10 cellular contexts compared by ENCODE assay signal in genomic region chr9:97900738-97901565, GRCh38. TPM values are rescaled to one million over a fixed set of nuclear protein-coding genes. Genes with fewer than 3 reads are reported as not detected.
DNase-seq lines count a peak whose midpoint lies in the region; ATAC-seq and TF ChIP-seq lines count a peak whose summit lies in the region.
"Had no signal": no experiment of that assay in that cellular context is flagged by ENCODE, and none has a peak within 500 bp of the region (broad histone marks: within the 10 kb centered on the region; RNA-seq: fewer than 3 reads in every experiment).

No MANE protein-coding gene starts in this region.

- H3K36me3 Mint-ChIP-seq in effector memory CD8-positive, alpha-beta T cell (ENCODE audit: insufficient read depth), result peaks cover 32% of the 10 kb centered on the region
- peaks cover 8 to 26% of the 10 kb centered on the region in 2 donors for H3K36me3 Mint-ChIP-seq in naive B cell

- DNase-seq in DMS153 treated with DMSO at 0.1 percent for 48 hours (lab: John Stamatoyannopoulos, UW; ENCODE audit: unreplicated experiment) (peak; percentile 15), DMS153 (lab: John Stamatoyannopoulos, UW) (no peak), HEK293T (ENCODE audit: extremely low spot score) (peak; percentile 64), OCI-LY7 (ENCODE audit: low spot score) (peak; percentile 48), naive B cell (peak; percentile 40), posterior vena cava (ENCODE audit: low spot score) (no peak)
- DNase-seq in effector memory CD8-positive, alpha-beta T cell, result peak in 1 of 3 experiments; percentile 22
- DNase-seq in stimulated activated CD4-positive, alpha-beta T cell treated with anti-CD3 and anti-CD28 coated beads, Interleukin-4, amount 100 ng/mL, for 4 hours, result no peak

- H3K4me3 Mint-ChIP-seq in effector memory CD8-positive, alpha-beta T cell, result no peak overlapping the region
- no peak overlapping the region for H3K4me3 Mint-ChIP-seq in naive B cell

- H3K27ac ChIP-seq in OCI-LY7 (ENCODE audit: low read depth, low read length, poor library complexity, severe bottlenecking), result no peak overlapping the region

- no peaks in the 10 kb centered on the region for H3K9me2 ChIP-seq in OCI-LY7 (ENCODE audit: insufficient read depth, low read length)

- ATAC-seq in effector memory CD8-positive, alpha-beta T cell (replicated peaks), result no peak
- ATAC-seq in naive B cell (ENCODE audit: low read depth in 2 of 2), result peak in 1 of 2 donors; percentile 37

- H3K36me3 ChIP-seq in OCI-LY7 (ENCODE audit: insufficient read depth, low read length), result peaks cover 22% of the 10 kb centered on the region

- no peaks in the 10 kb centered on the region for H4K20me1 ChIP-seq in OCI-LY7 (ENCODE audit: insufficient read depth, low read length)

- intact Hi-C loops in OCI-LY7 (cut with micrococcal nuclease; ENCODE audit: unreplicated experiment), result loop anchor here (1.0 to 5.0 kb wide), 2 partner anchors 191 to 434 kb away; no protein-coding TSS in a partner anchor
- intact Hi-C loops in posterior vena cava (cut with DNase I), result loop anchor here in 1 of 2 donors (5.0 kb wide), 1 partner anchor 189 kb away; no protein-coding TSS in a partner anchor

- CTCF ChIA-PET in HEK293T (lab: Yijun Ruan, JAX), result interaction anchor here (0.6 to 3.5 kb wide), 9 partner anchors 10 to 1994 kb away, joined by 3 to 21 read pairs (median 5); no protein-coding TSS in a partner anchor
- CTCF ChIA-PET in OCI-LY7 (lab: Charles Lee; ENCODE audit: unreplicated experiment), result interaction anchor here (0.6 to 1.1 kb wide), 3 partner anchors 10 to 164 kb away, joined by 3 read pairs; no protein-coding TSS in a partner anchor

- no peaks in the 10 kb centered on the region for H3K4me1 ChIP-seq in OCI-LY7 (ENCODE audit: insufficient read depth, low read length, poor library complexity, severe bottlenecking)

- H3K4me1 Mint-ChIP-seq in effector memory CD8-positive, alpha-beta T cell (ENCODE audit: low read depth in 2 of 2), result peaks cover 15 to 31% of the 10 kb centered on the region in 2 donors
- peaks cover 12 to 22% (median 22%) of the 10 kb centered on the region in 3 donors for H3K4me1 Mint-ChIP-seq in naive B cell

- TSS peak; percentile 39 for BruUV-seq in OCI-LY7 (replicated peaks; lab: Mats Ljungman, UMichigan)

- no peak overlapping the region for H3K4me3 ChIP-seq in OCI-LY7 (ENCODE audit: low read depth, low read length, poor library complexity, severe bottlenecking)
- H3K4me3 ChIP-seq: skin epidermis had no signal

- POLR2A ChIA-PET in HEK293T (lab: Yijun Ruan, JAX) (interaction anchor here (1.5 kb wide), 1 partner anchor 21 kb away, joined by 5 read pairs; the partner anchor contains the start of gene TRMO), OCI-LY7 (lab: Charles Lee) (interaction anchor here (0.6 to 2.3 kb wide), 6 partner anchors 12 to 330 kb away, joined by 3 to 10 read pairs (median 5); no protein-coding TSS in a partner anchor)

- peak overlapping the region; percentile 53 to 80 for H3K27ac Mint-ChIP-seq in effector memory CD8-positive, alpha-beta T cell
- H3K27ac Mint-ChIP-seq in naive B cell, result peak overlapping the region in 3 of 6 donors; percentile 41 to 61 (median 44)

- H2AFZ ChIP-seq in OCI-LY7 (ENCODE audit: low read length), result no peak overlapping the region

- H3K9me3 ChIP-seq in OCI-LY7 (ENCODE audit: low read length), result no peaks in the 10 kb centered on the region

- 0 out of 2 replicates have a peak, but pooled peaks cover 4% of the 10 kb centered on the region for H3K79me2 ChIP-seq in OCI-LY7 (ENCODE audit: insufficient read depth, low read depth, low read length)

- no peaks in the 10 kb centered on the region for H3K27me3 Mint-ChIP-seq in effector memory CD8-positive, alpha-beta T cell
- H3K27me3 Mint-ChIP-seq in naive B cell, result no peaks in the 10 kb centered on the region

- H3K9me3 Mint-ChIP-seq in effector memory CD8-positive, alpha-beta T cell, result no peaks in the 10 kb centered on the region
- H3K9me3 Mint-ChIP-seq in naive B cell, result no peaks in the 10 kb centered on the region

- no peak overlapping the region for H3K4me2 ChIP-seq in OCI-LY7 (ENCODE audit: low read length)

- peak; percentile 98 for TF ChIP-seq CTCF in OCI-LY7 (conservative IDR thresholded peaks at IDR 0.05; ENCODE audit: low read length)

TF ChIP-seq in HEK293T, 16 proteins besides CTCF, POLR2A, EP300 and RAD21:
- TF ChIP-seq SUZ12 (IDR thresholded peaks at IDR 0.05) (no peak), HDGF (IDR thresholded peaks at IDR 0.05; ENCODE audit: borderline replicate concordance) (no peak), TARDBP (IDR thresholded peaks at IDR 0.05) (no peak), PKNOX1 (IDR thresholded peaks at IDR 0.05) (no peak), CTBP1 (IDR thresholded peaks at IDR 0.05; ENCODE audit: borderline replicate concordance) (no peak), L3MBTL2 (conservative IDR thresholded peaks at IDR 0.05) (no peak), LEF1 (IDR thresholded peaks at IDR 0.05; ENCODE audit: borderline replicate concordance) (no peak), SP1 (IDR thresholded peaks at IDR 0.05) (no peak), FOXK2 (IDR thresholded peaks at IDR 0.05) (no peak), FOXA1 (IDR thresholded peaks at IDR 0.05) (no peak), ELF4 (IDR thresholded peaks at IDR 0.05) (no peak), ZNF384 (IDR thresholded peaks at IDR 0.05) (no peak), FOXM1 (IDR thresholded peaks at IDR 0.05; ENCODE audit: borderline replicate concordance) (no peak), ARNT (IDR thresholded peaks at IDR 0.05) (no peak), BHLHE40 (IDR thresholded peaks at IDR 0.05; ENCODE audit: borderline replicate concordance) (no peak), NFRKB (IDR thresholded peaks at IDR 0.05) (no peak)

RNA-seq across cellular contexts. Expression of gene TRMO, which starts 21.3 kb away (rescaled TPM):
- total RNA-seq in OCI-LY7 (2014; rRNA removed; shearing (Covaris generic)), result 17.6 and 34.7 TPM in 2 replicates
- total RNA-seq in OCI-LY7 (2022) (9.3 and 10.9 TPM in 2 replicates), posterior vena cava (1 to 10 TPM; 7.0 to 8.7 TPM)
- polyA plus RNA-seq in naive B cell (ENCODE audit: low read depth in 6 of 6), result 10 to 100 TPM; 13.4 to 31.8 (median 15.5) TPM

RNA-seq across cellular contexts. Expression of gene HEMGN, which starts 37.0 kb away (rescaled TPM):
- total RNA-seq in OCI-LY7 (2014; rRNA removed; shearing (Covaris generic)), result 4.3 and 5.4 TPM in 2 replicates
- total RNA-seq in OCI-LY7 (2022), result 3.3 and 3.8 TPM in 2 replicates
- polyA plus RNA-seq in naive B cell (ENCODE audit: low read depth in 6 of 6), result under 1 TPM in 1 of 6 donors, not detected in 5; 0.24 TPM
- total RNA-seq in posterior vena cava, result under 1 TPM; 0.33 to 0.83 TPM

RNA-seq across cellular contexts. Expression of gene FOXE1, which starts 47.9 kb away (rescaled TPM):
- not detected in 2 replicates for total RNA-seq in OCI-LY7 (2014; rRNA removed; shearing (Covaris generic))
- total RNA-seq in OCI-LY7 (2022), result not detected in 2 replicates
- not detected for polyA plus RNA-seq in naive B cell (ENCODE audit: low read depth in 6 of 6)
- total RNA-seq in posterior vena cava, result not detected
- total RNA-seq: activated CD8-positive, alpha-beta memory T cell treated with anti-CD3 and anti-CD28 coated beads for 36 hours had no signal

Comparison
In these comparisons a context has a peak if more than half of its experiments do, and no peak if none do; other contexts are left out.
1. DNase-seq: peak in DMS153 treated with DMSO at 0.1 percent for 48 hours (single experiment), HEK293T (single experiment), OCI-LY7 (single experiment) and naive B cell (single experiment); none in DMS153 (single experiment), posterior vena cava (single experiment) and stimulated activated CD4-positive, alpha-beta T cell treated with anti-CD3 and anti-CD28 coated beads, Interleukin-4, amount 100 ng/mL, for 4 hours (0 of 2).